Comparison of ENCODE assay signal across 1 cellular context in genomic region chr18:62837011-62837410, GRCh38.
A peak's percentile ranks its signal among the peaks of the same experiment; 100 is the strongest.
TF ChIP-seq lines count a peak whose summit lies in the region.

No MANE protein-coding gene starts in this region.

TF ChIP-seq in K562, 482 proteins besides CTCF, POLR2A, EP300 and RAD21 (continued from another document):
- TF ChIP-seq ARID1B (IDR thresholded peaks at IDR 0.05), result peak; percentile 51; the same call in 1 of the 2 replicates
- peak; percentile 60 for TF ChIP-seq TAL1 (IDR thresholded peaks at IDR 0.05)
